In the genomic region with DNA sequence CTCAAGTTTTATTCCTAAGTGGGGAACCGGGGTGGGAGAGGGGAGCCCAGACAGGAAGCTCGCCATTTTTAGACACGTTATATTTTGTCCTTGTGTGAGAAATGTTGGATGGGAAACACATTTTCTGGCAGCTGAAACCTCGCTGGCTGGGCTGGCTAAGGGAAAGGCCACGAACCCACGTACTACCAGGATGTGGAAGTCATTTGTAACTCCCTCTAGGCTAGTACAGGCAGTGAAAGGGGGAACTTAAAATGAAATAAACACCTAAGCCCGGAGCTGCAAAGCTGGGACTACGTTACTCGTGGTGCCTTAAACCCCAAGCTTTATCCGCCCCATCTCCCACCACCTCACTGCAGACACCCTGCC, we compare ENCODE assay signal across 9 cellular contexts. TPM values are rescaled to one million over a fixed set of nuclear protein-coding genes. Genes with fewer than 3 reads are reported as not detected.
A peak's percentile ranks its signal among the peaks of the same experiment; 100 is the strongest.
DNase-seq lines count a peak whose midpoint lies in the region; ATAC-seq and TF ChIP-seq lines count a peak whose summit lies in the region.
"Had no signal": no experiment of that assay in that cellular context is flagged by ENCODE, and none has a peak within 500 bp of the region (broad histone marks: within the 10 kb centered on the region; RNA-seq: fewer than 3 reads in every experiment).

No MANE protein-coding gene starts in this region.

- H3K36me3 Mint-ChIP-seq in brain: peaks cover 3% of the 10 kb centered on the region
- H3K36me3 Mint-ChIP-seq in stimulated activated naive B cell treated with anti-CD40 and anti-IgM and Interleukin-4, amounts not matched to agents 10 μg/mL and 1 μg/mL and 100 μg/mL, for 72 hours: no peaks in the 10 kb centered on the region

- ATAC-seq in stimulated activated naive B cell treated with anti-CD40 and anti-IgM and Interleukin-4, amounts not matched to agents 10 μg/mL and 1 μg/mL and 100 μg/mL, for 72 hours (replicated peaks): peak; percentile 47 to 58
- no peak for ATAC-seq in GM19452 (IDR thresholded peaks at IDR 0.05; ENCODE audit: unreplicated experiment)

- peaks cover 13% of the 10 kb centered on the region for H3K4me1 Mint-ChIP-seq in brain
- H3K4me1 Mint-ChIP-seq in stimulated activated naive B cell treated with anti-CD40 and anti-IgM and Interleukin-4, amounts not matched to agents 10 μg/mL and 1 μg/mL and 100 μg/mL, for 72 hours: peaks cover 13 to 21% of the 10 kb centered on the region in 2 donors

- H3K9me3 Mint-ChIP-seq in brain: peaks cover 5 to 29% (median 17%) of the 10 kb centered on the region in 5 experiments
- peaks cover 3 to 5% of the 10 kb centered on the region in 2 donors for H3K9me3 Mint-ChIP-seq in stimulated activated naive B cell treated with anti-CD40 and anti-IgM and Interleukin-4, amounts not matched to agents 10 μg/mL and 1 μg/mL and 100 μg/mL, for 72 hours

- H3K27me3 ChIP-seq in HUES48 (ENCODE audit: control insufficient read depth, insufficient read depth, low read length): peaks cover 66% of the 10 kb centered on the region

- H3K27ac ChIP-seq in HUES48 (ENCODE audit: low read depth, low read length): no peak overlapping the region
- H3K27ac ChIP-seq: epithelial cell of prostate had no signal

- peak overlapping the region in 1 of 5 experiments; percentile 22 for H3K27ac Mint-ChIP-seq in brain
- H3K27ac Mint-ChIP-seq in stimulated activated naive B cell treated with anti-CD40 and anti-IgM and Interleukin-4, amounts not matched to agents 10 μg/mL and 1 μg/mL and 100 μg/mL, for 72 hours: no peak overlapping the region

- 0 out of 2 replicates have a peak overlapping the region, but pooled peaks have one; percentile 13 for H3K9ac ChIP-seq in HUES48 (ENCODE audit: low read depth, low read length)

- H3K4me3 Mint-ChIP-seq in brain: peak overlapping the region; percentile 70 to 87 (median 79)
- H3K4me3 Mint-ChIP-seq in stimulated activated naive B cell treated with anti-CD40 and anti-IgM and Interleukin-4, amounts not matched to agents 10 μg/mL and 1 μg/mL and 100 μg/mL, for 72 hours: peak overlapping the region; percentile 57 to 75

- H3K4me1 ChIP-seq in HUES48 (ENCODE audit: control insufficient read depth, insufficient read depth, low read length): peaks cover 23% of the 10 kb centered on the region

- no peaks in the 10 kb centered on the region for H3K36me3 ChIP-seq in HUES48 (ENCODE audit: control insufficient read depth, insufficient read depth, low read length)

- DNase-seq in left kidney (ENCODE audit: low read depth, low spot score): peak; percentile 57
- DNase-seq in stimulated activated naive B cell treated with anti-CD40 and anti-IgM and Interleukin-4, amounts not matched to agents 10 μg/mL and 1 μg/mL and 100 μg/mL, for 72 hours: no peak
- DNase-seq in NCI-H1694 (lab: John Stamatoyannopoulos, UW): no peak
- DNase-seq in activated naive CD4-positive, alpha-beta T cell (lab: John Stamatoyannopoulos, UW): no peak
- DNase-seq in kidney tubule cell (ENCODE audit: low spot score): no peak

- H3K27me3 Mint-ChIP-seq in brain: peaks cover 95% of the 10 kb centered on the region
- H3K27me3 Mint-ChIP-seq in stimulated activated naive B cell treated with anti-CD40 and anti-IgM and Interleukin-4, amounts not matched to agents 10 μg/mL and 1 μg/mL and 100 μg/mL, for 72 hours: peaks cover 80 to 86% of the 10 kb centered on the region in 2 donors

- no peaks in the 10 kb centered on the region for H3K9me3 ChIP-seq in HUES48 (ENCODE audit: control insufficient read depth, insufficient read depth, low read length)

- TF ChIP-seq CTCF in brain (conservative IDR thresholded peaks at IDR 0.05): no peak

- H3K4me3 ChIP-seq in HUES48 (ENCODE audit: low read depth, low read length): peak overlapping the region; percentile 65

RNA-seq across cellular contexts. Expression of a gene that starts 42.5 kb away (rescaled TPM):
- polyA plus RNA-seq in brain (ENCODE audit: insufficient read depth, low read depth, low replicate concordance): not detected
